Comparison of ENCODE assay signal across 1 cellular context in genomic region chr7:133484135-133484534, GRCh38.
TF ChIP-seq lines count a peak whose summit lies in the region.

No MANE protein-coding gene starts in this region.

TF ChIP-seq in HepG2, 621 proteins besides CTCF, POLR2A, EP300 and RAD21 (continued from another document):
- TF ChIP-seq, protein P1, sequence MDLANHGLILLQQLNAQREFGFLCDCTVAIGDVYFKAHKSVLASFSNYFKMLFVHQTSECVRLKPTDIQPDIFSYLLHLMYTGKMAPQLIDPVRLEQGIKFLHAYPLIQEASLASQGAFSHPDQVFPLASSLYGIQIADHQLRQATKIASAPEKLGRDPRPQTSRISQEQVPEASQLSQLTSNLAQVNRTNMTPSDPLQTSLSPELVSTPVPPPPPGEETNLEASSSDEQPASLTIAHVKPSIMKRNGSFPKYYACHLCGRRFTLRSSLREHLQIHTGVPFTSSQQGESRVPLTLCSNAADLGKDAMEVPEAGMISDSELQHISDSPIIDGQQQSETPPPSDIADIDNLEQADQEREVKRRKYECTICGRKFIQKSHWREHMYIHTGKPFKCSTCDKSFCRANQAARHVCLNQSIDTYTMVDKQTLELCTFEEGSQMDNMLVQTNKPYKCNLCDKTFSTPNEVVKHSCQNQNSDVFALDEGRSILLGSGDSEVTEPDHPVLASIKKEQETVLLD (CRISPR knock-in tag; IDR thresholded peaks at IDR 0.05; ENCODE audit: low read depth), result no peak
- no peak for TF ChIP-seq MBNL3 (CRISPR knock-in tag; conservative IDR thresholded peaks at IDR 0.05)
- TF ChIP-seq, protein P2, sequence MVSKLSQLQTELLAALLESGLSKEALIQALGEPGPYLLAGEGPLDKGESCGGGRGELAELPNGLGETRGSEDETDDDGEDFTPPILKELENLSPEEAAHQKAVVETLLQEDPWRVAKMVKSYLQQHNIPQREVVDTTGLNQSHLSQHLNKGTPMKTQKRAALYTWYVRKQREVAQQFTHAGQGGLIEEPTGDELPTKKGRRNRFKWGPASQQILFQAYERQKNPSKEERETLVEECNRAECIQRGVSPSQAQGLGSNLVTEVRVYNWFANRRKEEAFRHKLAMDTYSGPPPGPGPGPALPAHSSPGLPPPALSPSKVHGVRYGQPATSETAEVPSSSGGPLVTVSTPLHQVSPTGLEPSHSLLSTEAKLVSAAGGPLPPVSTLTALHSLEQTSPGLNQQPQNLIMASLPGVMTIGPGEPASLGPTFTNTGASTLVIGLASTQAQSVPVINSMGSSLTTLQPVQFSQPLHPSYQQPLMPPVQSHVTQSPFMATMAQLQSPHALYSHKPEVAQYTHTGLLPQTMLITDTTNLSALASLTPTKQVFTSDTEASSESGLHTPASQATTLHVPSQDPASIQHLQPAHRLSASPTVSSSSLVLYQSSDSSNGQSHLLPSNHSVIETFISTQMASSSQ (IDR thresholded peaks at IDR 0.05; ENCODE audit: low read depth), result no peak
- TF ChIP-seq, protein P2 (CRISPR knock-in tag; IDR thresholded peaks at IDR 0.05; ENCODE audit: borderline replicate concordance), result no peak
- no peak for TF ChIP-seq PRPF4 (IDR thresholded peaks at IDR 0.05; ENCODE audit: low read depth, low read length, poor library complexity, severe bottlenecking)
- TF ChIP-seq ZFAT (CRISPR knock-in tag; conservative IDR thresholded peaks at IDR 0.05), result no peak
- TF ChIP-seq TRIM22 (IDR thresholded peaks at IDR 0.05), result no peak
- no peak for TF ChIP-seq TAF15 (IDR thresholded peaks at IDR 0.05; ENCODE audit: low read depth, low read length, poor library complexity, severe bottlenecking)
- no peak for TF ChIP-seq RAD51 (IDR thresholded peaks at IDR 0.05; ENCODE audit: borderline replicate concordance)
- no peak for TF ChIP-seq HMGA1 (CRISPR knock-in tag; conservative IDR thresholded peaks at IDR 0.05)
- TF ChIP-seq, protein P3, sequence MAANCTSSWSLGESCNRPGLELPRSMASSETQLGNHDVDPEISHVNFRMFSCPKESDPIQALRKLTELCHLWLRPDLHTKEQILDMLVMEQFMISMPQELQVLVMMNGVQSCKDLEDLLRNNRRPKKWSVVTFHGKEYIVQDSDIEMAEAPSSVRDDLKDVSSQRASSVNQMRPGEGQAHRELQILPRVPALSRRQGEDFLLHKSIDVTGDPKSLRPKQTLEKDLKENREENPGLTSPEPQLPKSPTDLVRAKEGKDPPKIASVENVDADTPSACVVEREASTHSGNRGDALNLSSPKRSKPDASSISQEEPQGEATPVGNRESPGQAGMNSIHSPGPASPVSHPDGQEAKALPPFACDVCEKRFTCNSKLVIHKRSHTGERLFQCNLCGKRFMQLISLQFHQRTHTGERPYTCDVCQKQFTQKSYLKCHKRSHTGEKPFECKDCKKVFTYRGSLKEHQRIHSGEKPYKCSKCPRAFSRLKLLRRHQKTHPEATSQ (CRISPR knock-in tag; IDR thresholded peaks at IDR 0.05; ENCODE audit: borderline replicate concordance), result no peak
- TF ChIP-seq FOSL2 (CRISPR knock-in tag; IDR thresholded peaks at IDR 0.05), result no peak
- TF ChIP-seq ZNF512B (CRISPR knock-in tag; IDR thresholded peaks at IDR 0.05; ENCODE audit: borderline replicate concordance), result no peak
- TF ChIP-seq HOXD1 (CRISPR knock-in tag; IDR thresholded peaks at IDR 0.05), result no peak
